9 cellular contexts compared by ENCODE assay signal in genomic region chr15:84929795-84930371, GRCh38. TPM values are rescaled to one million over a fixed set of nuclear protein-coding genes. Genes with fewer than 3 reads are reported as not detected.
A peak's percentile ranks its signal among the peaks of the same experiment; 100 is the strongest.
DNase-seq lines count a peak whose midpoint lies in the region; ATAC-seq and TF ChIP-seq lines count a peak whose summit lies in the region.
"Had no signal": no experiment of that assay in that cellular context is flagged by ENCODE, and none has a peak within 500 bp of the region (broad histone marks: within the 10 kb centered on the region; RNA-seq: fewer than 3 reads in every experiment).

No MANE protein-coding gene starts in this region.

- no peaks in the 10 kb centered on the region for H3K36me3 ChIP-seq in HCT116 (ENCODE audit: control insufficient read depth in 1 of 2, insufficient read depth in 2 of 2, low read length in 2 of 2)
- no peaks in the 10 kb centered on the region for H3K36me3 ChIP-seq in Peyer's patch

- in situ Hi-C loops in G401 (cut with HindIII; ENCODE audit: low sequenced_read_pairs) = no loop called here

- POLR2A ChIA-PET in HCT116 (lab: Charles Lee) = interaction anchor here (0.9 to 1.6 kb wide), 4 partner anchors 17 to 216 kb away, joined by 3 to 7 read pairs (median 4); no protein-coding TSS in a partner anchor

- no peak overlapping the region for H2AFZ ChIP-seq in HCT116 (ENCODE audit: low read depth, low read length, poor library complexity, severe bottlenecking)

- TF ChIP-seq CTCF in HCT116 (IDR thresholded peaks at IDR 0.05 in 2 of 3, conservative IDR thresholded peaks at IDR 0.05 in 1 of 3; ENCODE audit: borderline replicate concordance in 1 of 3, insufficient read depth in 1 of 3, low read depth in 2 of 3, low read length in 2 of 3) (no peak), Peyer's patch (IDR thresholded peaks at IDR 0.05) (no peak)

- CTCF ChIA-PET in HCT116 (lab: Charles Lee) = interaction anchor here (1.5 to 2.2 kb wide), 2 partner anchors 50 to 52 kb away, joined by 3 to 5 read pairs; no protein-coding TSS in a partner anchor

- peak; percentile 35; the same call in 1 of the 2 replicates for TF ChIP-seq RAD21 in HCT116 (IDR thresholded peaks at IDR 0.05; ENCODE audit: low read depth)

- H3K79me2 ChIP-seq in HCT116 (ENCODE audit: insufficient read depth, low read length) = no peaks in the 10 kb centered on the region

- peaks cover 24 to 35% of the 10 kb centered on the region in 2 experiments for H3K4me1 ChIP-seq in HCT116 (ENCODE audit: control insufficient read depth in 1 of 2, insufficient read depth in 2 of 2, low read length in 2 of 2)
- peaks cover 0 to 5% (median 0%) of the 10 kb centered on the region in 4 donors for H3K4me1 ChIP-seq in Peyer's patch

- H3K27me3 ChIP-seq in HCT116 (ENCODE audit: insufficient read depth, low read length) (no peaks in the 10 kb centered on the region), Peyer's patch (no peaks in the 10 kb centered on the region)

- TF ChIP-seq POLR2A in HCT116 (IDR thresholded peaks at IDR 0.05; ENCODE audit: borderline replicate concordance, extremely low read depth, insufficient read depth, insufficient read length) = no peak
- TF ChIP-seq POLR2A in Peyer's patch (IDR thresholded peaks at IDR 0.05) = peak in 1 of 2 donors; percentile 40

- no peaks in the 10 kb centered on the region for H3K9me2 ChIP-seq in HCT116 (ENCODE audit: insufficient read depth)

- H4K20me1 ChIP-seq in HCT116 (ENCODE audit: insufficient read depth) = no peaks in the 10 kb centered on the region

- H3K9me3 ChIP-seq in HCT116 (ENCODE audit: control insufficient read depth in 1 of 2, insufficient read depth in 1 of 2, low read depth in 1 of 2, low read length in 2 of 2) = no peaks in the 10 kb centered on the region
- H3K9me3 ChIP-seq in Peyer's patch = no peaks in the 10 kb centered on the region

- RAD21 ChIA-PET in HCT116 (lab: Charles Lee; ENCODE audit: low non-redundant PET in 1 of 2, low total read pairs in 2 of 2, uncharacterized antibody in 2 of 2, unreplicated experiment in 2 of 2) = interaction anchor here in 1 of 2 experiments (0.7 kb wide), 1 partner anchor 85 kb away, joined by 3 read pairs; no protein-coding TSS in a partner anchor

- peak overlapping the region in 1 of 2 experiments; percentile 36; a peak in 2 of 4 replicates for H3K4me3 ChIP-seq in HCT116 (replicated peaks in 1 of 2; ENCODE audit: low read depth in 1 of 2, low read length in 2 of 2)
- H3K4me3 ChIP-seq in Peyer's patch = no peak overlapping the region

- H3K4me2 ChIP-seq in HCT116 (ENCODE audit: low read length) = peak overlapping the region; percentile 80

- peak overlapping the region; percentile 61 for H3K27ac ChIP-seq in HCT116 (ENCODE audit: low read depth, low read length)
- H3K27ac ChIP-seq in Peyer's patch = peak overlapping the region in 2 of 4 donors; percentile 58 to 78

- peak; percentile 94 for DNase-seq in HCT116 (ENCODE audit: low read depth, low spot score)
- DNase-seq in Peyer's patch = peak in 2 of 3 donors; percentile 88 to 89
- peak; percentile 40 to 60 for DNase-seq in dermis microvascular lymphatic vessel endothelial cell (ENCODE audit: low read depth in 2 of 2)
- DNase-seq in posterior vena cava (ENCODE audit: low spot score) = peak; percentile 75
- DNase-seq in G401 (ENCODE audit: low spot score) = no peak
- DNase-seq in NCI-H226 = no peak
- DNase-seq in activated CD8-positive, alpha-beta memory T cell treated with anti-CD3 and anti-CD28 coated beads, Interleukin-2, amount 50 U/mL, for 48 hours = no peak
- DNase-seq: caudate nucleus, NCI-H1436 had no signal

- no TSS peak for BruUV-seq in HCT116 (replicated peaks; lab: Mats Ljungman, UMichigan)

- intact Hi-C loops in HCT116 (cut with micrococcal nuclease) = loop anchor here (1.0 to 10.0 kb wide), 6 partner anchors 51 to 785 kb away; partner anchors contain the start of genes PDE8A, SEC11A and WDR73
- intact Hi-C loops in posterior vena cava (cut with DNase I) = loop anchor here (5.0 to 10.0 kb wide), 5 partner anchors 63 to 325 kb away; partner anchors contain the start of genes NMB (in 1 of the 2), WDR73 (in 1 of the 2), ZNF592 (in 1 of the 2) and ZSCAN2 (in 1 of the 2)

- peak; percentile 88 for ATAC-seq in HCT116

- H3K9ac ChIP-seq in HCT116 (ENCODE audit: low read length) = peak overlapping the region; percentile 64

TF ChIP-seq in HCT116, 20 proteins besides CTCF, POLR2A, EP300 and RAD21 (continues in another document):
- TF ChIP-seq EGR1 (IDR thresholded peaks at IDR 0.05; ENCODE audit: low read depth) (0 out of 2 replicates have a peak, but pooled peaks have one; percentile 16), SIN3A (IDR thresholded peaks at IDR 0.05; ENCODE audit: low read depth) (peak; percentile 96), ZNF274 (IDR thresholded peaks at IDR 0.05; ENCODE audit: low read depth, low read length) (no peak), SRF (IDR thresholded peaks at IDR 0.05; ENCODE audit: low read depth) (no peak), FOSL1 (IDR thresholded peaks at IDR 0.05; ENCODE audit: low read depth) (peak; percentile 72), ELF1 (IDR thresholded peaks at IDR 0.05; ENCODE audit: borderline replicate concordance, low read depth) (no peak), ZFX (IDR thresholded peaks at IDR 0.05) (no peak), JUND (IDR thresholded peaks at IDR 0.05) (peak; percentile 86), POLR2AphosphoS5 (IDR thresholded peaks at IDR 0.05; ENCODE audit: low read depth, low read length) (peak; percentile 78), EZH2phosphoT487 (IDR thresholded peaks at IDR 0.05; ENCODE audit: borderline replicate concordance) (no peak), SP1 (IDR thresholded peaks at IDR 0.05; ENCODE audit: low read depth) (peak; percentile 98), CEBPB (IDR thresholded peaks at IDR 0.05; ENCODE audit: low read depth) (peak; percentile 75), YY1 (IDR thresholded peaks at IDR 0.05; ENCODE audit: extremely low read depth, insufficient replicate concordance, low read depth, low read length) (peak; percentile 36), EZH2 (IDR thresholded peaks at IDR 0.05) (no peak), ZBTB33 (IDR thresholded peaks at IDR 0.05; ENCODE audit: extremely low read depth, insufficient replicate concordance, low read length) (peak; percentile 42)
- TF ChIP-seq, protein P1, sequence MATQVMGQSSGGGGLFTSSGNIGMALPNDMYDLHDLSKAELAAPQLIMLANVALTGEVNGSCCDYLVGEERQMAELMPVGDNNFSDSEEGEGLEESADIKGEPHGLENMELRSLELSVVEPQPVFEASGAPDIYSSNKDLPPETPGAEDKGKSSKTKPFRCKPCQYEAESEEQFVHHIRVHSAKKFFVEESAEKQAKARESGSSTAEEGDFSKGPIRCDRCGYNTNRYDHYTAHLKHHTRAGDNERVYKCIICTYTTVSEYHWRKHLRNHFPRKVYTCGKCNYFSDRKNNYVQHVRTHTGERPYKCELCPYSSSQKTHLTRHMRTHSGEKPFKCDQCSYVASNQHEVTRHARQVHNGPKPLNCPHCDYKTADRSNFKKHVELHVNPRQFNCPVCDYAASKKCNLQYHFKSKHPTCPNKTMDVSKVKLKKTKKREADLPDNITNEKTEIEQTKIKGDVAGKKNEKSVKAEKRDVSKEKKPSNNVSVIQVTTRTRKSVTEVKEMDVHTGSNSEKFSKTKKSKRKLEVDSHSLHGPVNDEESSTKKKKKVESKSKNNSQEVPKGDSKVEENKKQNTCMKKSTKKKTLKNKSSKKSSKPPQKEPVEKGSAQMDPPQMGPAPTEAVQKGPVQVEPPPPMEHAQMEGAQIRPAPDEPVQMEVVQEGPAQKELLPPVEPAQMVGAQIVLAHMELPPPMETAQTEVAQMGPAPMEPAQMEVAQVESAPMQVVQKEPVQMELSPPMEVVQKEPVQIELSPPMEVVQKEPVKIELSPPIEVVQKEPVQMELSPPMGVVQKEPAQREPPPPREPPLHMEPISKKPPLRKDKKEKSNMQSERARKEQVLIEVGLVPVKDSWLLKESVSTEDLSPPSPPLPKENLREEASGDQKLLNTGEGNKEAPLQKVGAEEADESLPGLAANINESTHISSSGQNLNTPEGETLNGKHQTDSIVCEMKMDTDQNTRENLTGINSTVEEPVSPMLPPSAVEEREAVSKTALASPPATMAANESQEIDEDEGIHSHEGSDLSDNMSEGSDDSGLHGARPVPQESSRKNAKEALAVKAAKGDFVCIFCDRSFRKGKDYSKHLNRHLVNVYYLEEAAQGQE (IDR thresholded peaks at IDR 0.05; ENCODE audit: low read depth) = no peak
- TF ChIP-seq, protein P2, sequence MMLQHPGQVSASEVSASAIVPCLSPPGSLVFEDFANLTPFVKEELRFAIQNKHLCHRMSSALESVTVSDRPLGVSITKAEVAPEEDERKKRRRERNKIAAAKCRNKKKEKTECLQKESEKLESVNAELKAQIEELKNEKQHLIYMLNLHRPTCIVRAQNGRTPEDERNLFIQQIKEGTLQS (IDR thresholded peaks at IDR 0.05) = no peak

RNA-seq across cellular contexts. Expression of gene SLC28A1, which starts 45.4 kb away (rescaled TPM):
- total RNA-seq in HCT116 (2021; ENCODE audit: unreplicated experiment) = not detected
- 0.02 TPM in 1 of 2 replicates, not detected in the other for polyA plus RNA-seq in HCT116 (2012)
- 100 to 1,000 TPM in 1 of 4 donors, 10 to 100 TPM in 2, 1 to 10 TPM in 1; 4.1 to 111 (median 64.3) TPM for total RNA-seq in Peyer's patch
- total RNA-seq in dermis microvascular lymphatic vessel endothelial cell = under 0.01 TPM in 1 of 2 replicates, not detected in the other
- under 1 TPM in 1 of 2 donors, not detected in 1; 0.24 TPM for total RNA-seq in posterior vena cava
- not detected in 2 replicates for total RNA-seq in G401 (2014; rRNA removed; shearing (Covaris generic))

RNA-seq across cellular contexts. Expression of gene PDE8A, which starts 51.8 kb away (rescaled TPM):
- 37.8 TPM for total RNA-seq in HCT116 (2021; ENCODE audit: unreplicated experiment)
- polyA plus RNA-seq in HCT116 (2012) = 21.4 and 22.0 TPM in 2 replicates
- total RNA-seq in Peyer's patch = 100 to 1,000 TPM in 1 of 4 donors, 10 to 100 TPM in 3; 69.0 to 109 (median 89.5) TPM
- 50.2 and 78.3 TPM in 2 replicates for total RNA-seq in dermis microvascular lymphatic vessel endothelial cell
- 10 to 100 TPM; 30.9 to 48.8 TPM for total RNA-seq in posterior vena cava
- total RNA-seq in G401 (2014; rRNA removed; shearing (Covaris generic)) = 19.9 and 21.4 TPM in 2 replicates

Comparison
In these comparisons a context has a peak if more than half of its experiments do, and no peak if none do; other contexts are left out.
1. DNase-seq: peak in HCT116 (single experiment), Peyer's patch (2 of 3), dermis microvascular lymphatic vessel endothelial cell (2 of 2) and posterior vena cava (single experiment); none in G401 (single experiment), NCI-H226 (single experiment) and activated CD8-positive, alpha-beta memory T cell treated with anti-CD3 and anti-CD28 coated beads, Interleukin-2, amount 50 U/mL, for 48 hours (single experiment).